1 cellular context compared by ENCODE assay signal in the genomic region with DNA sequence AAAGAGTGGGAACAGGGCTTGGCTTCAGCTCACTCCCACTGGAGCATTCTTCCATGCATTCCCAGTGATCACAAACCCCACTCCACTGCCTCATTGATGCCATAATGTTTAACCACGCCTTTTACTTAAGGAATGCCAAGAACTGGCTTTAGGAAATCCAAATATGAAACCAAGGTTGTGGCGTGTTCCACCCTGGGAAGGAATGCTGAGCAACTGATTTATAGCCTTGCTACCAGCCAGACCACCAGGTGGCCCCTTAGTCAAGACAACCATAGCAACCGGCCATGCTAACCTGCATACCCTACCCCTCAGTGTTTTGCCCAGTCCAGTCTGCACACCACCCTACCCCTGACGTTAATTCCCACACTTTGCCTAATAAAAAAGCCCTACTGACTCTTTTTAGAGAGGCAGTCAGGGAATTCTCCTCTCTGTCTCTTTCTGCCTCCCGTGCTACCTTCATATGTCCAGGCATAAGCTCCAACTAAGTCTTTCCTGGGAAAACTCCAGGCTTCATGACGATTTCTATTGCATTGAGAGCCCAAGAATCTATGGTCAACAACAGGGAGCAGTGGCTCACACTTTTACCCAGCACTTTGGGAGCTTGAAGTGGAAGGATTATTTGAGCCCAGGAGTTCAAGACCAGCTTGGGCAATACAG.
TF ChIP-seq lines count a peak whose summit lies in the region.

No MANE protein-coding gene starts in this region.

TF ChIP-seq in HCT116, 20 proteins besides CTCF, POLR2A, EP300 and RAD21:
- TF ChIP-seq, protein P1, sequence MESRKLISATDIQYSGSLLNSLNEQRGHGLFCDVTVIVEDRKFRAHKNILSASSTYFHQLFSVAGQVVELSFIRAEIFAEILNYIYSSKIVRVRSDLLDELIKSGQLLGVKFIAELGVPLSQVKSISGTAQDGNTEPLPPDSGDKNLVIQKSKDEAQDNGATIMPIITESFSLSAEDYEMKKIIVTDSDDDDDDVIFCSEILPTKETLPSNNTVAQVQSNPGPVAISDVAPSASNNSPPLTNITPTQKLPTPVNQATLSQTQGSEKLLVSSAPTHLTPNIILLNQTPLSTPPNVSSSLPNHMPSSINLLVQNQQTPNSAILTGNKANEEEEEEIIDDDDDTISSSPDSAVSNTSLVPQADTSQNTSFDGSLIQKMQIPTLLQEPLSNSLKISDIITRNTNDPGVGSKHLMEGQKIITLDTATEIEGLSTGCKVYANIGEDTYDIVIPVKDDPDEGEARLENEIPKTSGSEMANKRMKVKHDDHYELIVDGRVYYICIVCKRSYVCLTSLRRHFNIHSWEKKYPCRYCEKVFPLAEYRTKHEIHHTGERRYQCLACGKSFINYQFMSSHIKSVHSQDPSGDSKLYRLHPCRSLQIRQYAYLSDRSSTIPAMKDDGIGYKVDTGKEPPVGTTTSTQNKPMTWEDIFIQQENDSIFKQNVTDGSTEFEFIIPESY (IDR thresholded peaks at IDR 0.05; ENCODE audit: extremely low read depth, insufficient replicate concordance, low read length): no peak
- TF ChIP-seq POLR2AphosphoS5 (IDR thresholded peaks at IDR 0.05; ENCODE audit: low read depth, low read length) (no peak), JUND (IDR thresholded peaks at IDR 0.05) (no peak), ELF1 (IDR thresholded peaks at IDR 0.05; ENCODE audit: borderline replicate concordance, low read depth) (no peak), EZH2phosphoT487 (IDR thresholded peaks at IDR 0.05; ENCODE audit: borderline replicate concordance) (no peak), SRF (IDR thresholded peaks at IDR 0.05; ENCODE audit: low read depth) (no peak), SP1 (IDR thresholded peaks at IDR 0.05; ENCODE audit: low read depth) (no peak), CBX3 (IDR thresholded peaks at IDR 0.05; ENCODE audit: low read depth) (no peak), CEBPB (IDR thresholded peaks at IDR 0.05; ENCODE audit: low read depth) (no peak), SIN3A (IDR thresholded peaks at IDR 0.05; ENCODE audit: low read depth) (no peak), EGR1 (IDR thresholded peaks at IDR 0.05; ENCODE audit: low read depth) (no peak), ZFX (IDR thresholded peaks at IDR 0.05) (no peak), TCF7L2 (IDR thresholded peaks at IDR 0.05; ENCODE audit: borderline replicate concordance, extremely low read depth, insufficient read depth, insufficient read length) (no peak), YY1 (IDR thresholded peaks at IDR 0.05; ENCODE audit: extremely low read depth, insufficient replicate concordance, low read depth, low read length) (no peak), ZNF274 (IDR thresholded peaks at IDR 0.05; ENCODE audit: low read depth, low read length) (no peak), FOSL1 (IDR thresholded peaks at IDR 0.05; ENCODE audit: low read depth) (no peak)
- TF ChIP-seq, protein P2, sequence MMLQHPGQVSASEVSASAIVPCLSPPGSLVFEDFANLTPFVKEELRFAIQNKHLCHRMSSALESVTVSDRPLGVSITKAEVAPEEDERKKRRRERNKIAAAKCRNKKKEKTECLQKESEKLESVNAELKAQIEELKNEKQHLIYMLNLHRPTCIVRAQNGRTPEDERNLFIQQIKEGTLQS (IDR thresholded peaks at IDR 0.05): no peak
- TF ChIP-seq, protein P3, sequence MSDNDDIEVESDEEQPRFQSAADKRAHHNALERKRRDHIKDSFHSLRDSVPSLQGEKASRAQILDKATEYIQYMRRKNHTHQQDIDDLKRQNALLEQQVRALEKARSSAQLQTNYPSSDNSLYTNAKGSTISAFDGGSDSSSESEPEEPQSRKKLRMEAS (IDR thresholded peaks at IDR 0.05): no peak
- TF ChIP-seq, protein P4, sequence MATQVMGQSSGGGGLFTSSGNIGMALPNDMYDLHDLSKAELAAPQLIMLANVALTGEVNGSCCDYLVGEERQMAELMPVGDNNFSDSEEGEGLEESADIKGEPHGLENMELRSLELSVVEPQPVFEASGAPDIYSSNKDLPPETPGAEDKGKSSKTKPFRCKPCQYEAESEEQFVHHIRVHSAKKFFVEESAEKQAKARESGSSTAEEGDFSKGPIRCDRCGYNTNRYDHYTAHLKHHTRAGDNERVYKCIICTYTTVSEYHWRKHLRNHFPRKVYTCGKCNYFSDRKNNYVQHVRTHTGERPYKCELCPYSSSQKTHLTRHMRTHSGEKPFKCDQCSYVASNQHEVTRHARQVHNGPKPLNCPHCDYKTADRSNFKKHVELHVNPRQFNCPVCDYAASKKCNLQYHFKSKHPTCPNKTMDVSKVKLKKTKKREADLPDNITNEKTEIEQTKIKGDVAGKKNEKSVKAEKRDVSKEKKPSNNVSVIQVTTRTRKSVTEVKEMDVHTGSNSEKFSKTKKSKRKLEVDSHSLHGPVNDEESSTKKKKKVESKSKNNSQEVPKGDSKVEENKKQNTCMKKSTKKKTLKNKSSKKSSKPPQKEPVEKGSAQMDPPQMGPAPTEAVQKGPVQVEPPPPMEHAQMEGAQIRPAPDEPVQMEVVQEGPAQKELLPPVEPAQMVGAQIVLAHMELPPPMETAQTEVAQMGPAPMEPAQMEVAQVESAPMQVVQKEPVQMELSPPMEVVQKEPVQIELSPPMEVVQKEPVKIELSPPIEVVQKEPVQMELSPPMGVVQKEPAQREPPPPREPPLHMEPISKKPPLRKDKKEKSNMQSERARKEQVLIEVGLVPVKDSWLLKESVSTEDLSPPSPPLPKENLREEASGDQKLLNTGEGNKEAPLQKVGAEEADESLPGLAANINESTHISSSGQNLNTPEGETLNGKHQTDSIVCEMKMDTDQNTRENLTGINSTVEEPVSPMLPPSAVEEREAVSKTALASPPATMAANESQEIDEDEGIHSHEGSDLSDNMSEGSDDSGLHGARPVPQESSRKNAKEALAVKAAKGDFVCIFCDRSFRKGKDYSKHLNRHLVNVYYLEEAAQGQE (IDR thresholded peaks at IDR 0.05; ENCODE audit: low read depth): no peak
